In genomic region chr3:197667968-197668367, GRCh38 we compare ENCODE assay signal across 22 cellular contexts.
"Had no signal": no experiment of that assay in that cellular context is flagged by ENCODE, and none has a peak within 500 bp of the region (broad histone marks: within the 10 kb centered on the region; RNA-seq: fewer than 3 reads in every experiment).

No MANE protein-coding gene starts in this region.

- DNase-seq: activated B cell treated with CpG ODN at 0.5 μM for 24 hours; activated CD4-positive, alpha-beta memory T cell treated with anti-CD3 and anti-CD28 coated beads for 36 hours; activated CD4-positive, alpha-beta T cell treated with anti-CD3 and anti-CD28 coated beads, Interleukin-2, amount 10 ng/mL, durations not matched to agents 7 days and 5 days; activated effector memory CD4-positive, alpha-beta T cell treated with anti-CD3 and anti-CD28 coated beads, Interleukin-2, amount 50 U/mL, for 16 hours; activated naive CD4-positive, alpha-beta T cell treated with Interleukin-2 at 50 U/mL for 16 hours; activated naive CD8-positive, alpha-beta T cell treated with anti-CD3 and anti-CD28 coated beads for 36 hours; activated T-cell treated with anti-CD3 and anti-CD28 coated beads, Interleukin-2, amount 50 U/mL, for 4 hours; cerebellar nuclear complex; KG1; NCI-H1105; NCI-H1436; NCI-H1694 treated with DMSO at 0.1 percent for 48 hours; NCI-H2029 treated with DMSO at 0.1 percent for 48 hours; NCI-H345; NCI-H510A; NCI-H526 treated with DMSO at 0.1 percent for 48 hours; NCI-H82; SHP77; T-helper 17 cell; T-helper 9 cell had no signal

- H3K27me3 ChIP-seq: SJSA1 had no signal

- H3K4me3 ChIP-seq: SJSA1 had no signal

- H3K36me3 ChIP-seq: SJSA1 had no signal

- H3K9me3 ChIP-seq: SJSA1 had no signal

- ATAC-seq: activated T-cell treated with anti-CD3 and anti-CD28 coated beads, Interleukin-2, amount 50 U/mL, for 4 hours; SK-N-SH treated with all-trans-retinoic acid at 6 μM for 48 hours; T-helper 17 cell had no signal

- H3K27ac ChIP-seq: SJSA1 had no signal

- H3K4me1 ChIP-seq: SJSA1 had no signal
